19 cellular contexts compared by ENCODE assay signal in the genomic region with DNA sequence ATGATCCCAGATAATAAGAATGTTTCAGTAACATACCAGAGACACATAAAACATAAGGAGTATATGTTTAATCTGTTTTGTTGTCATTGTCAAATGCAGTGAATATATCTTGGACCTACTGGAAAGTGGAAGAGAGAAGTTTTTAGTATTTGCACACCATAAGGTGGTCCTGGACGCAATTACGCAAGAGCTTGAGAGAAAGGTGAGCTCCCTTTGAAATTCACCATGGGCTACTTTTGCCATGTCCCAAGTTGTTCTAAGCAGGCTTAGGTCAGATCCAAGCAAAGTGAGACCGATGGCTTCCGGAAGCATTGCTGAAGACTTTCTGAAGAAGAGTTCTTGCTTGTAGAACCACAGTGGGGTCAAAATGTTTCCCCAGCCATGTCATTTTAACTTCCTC. TPM values are rescaled to one million over a fixed set of nuclear protein-coding genes. Genes with fewer than 3 reads are reported as not detected.
A peak's percentile ranks its signal among the peaks of the same experiment; 100 is the strongest.
DNase-seq lines count a peak whose midpoint lies in the region; ATAC-seq, FAIRE-seq and TF ChIP-seq lines count a peak whose summit lies in the region.
"Had no signal": no experiment of that assay in that cellular context is flagged by ENCODE, and none has a peak within 500 bp of the region (broad histone marks: within the 10 kb centered on the region; RNA-seq: fewer than 3 reads in every experiment).

No MANE protein-coding gene starts in this region.

- FAIRE-seq in GM12891 (lab: Jason Lieb, UNC) = peak; percentile 16
- FAIRE-seq: A204.1, D721Med, G401.6, GM12892, GM18507 had no signal

- H3K9me2 ChIP-seq in hepatocyte (replicated peaks; ENCODE audit: insufficient read depth) = no peaks in the 10 kb centered on the region

- H3K27ac ChIP-seq in hepatocyte (peak overlapping the region; percentile 2), uterus (peak overlapping the region; percentile 4 to 18), mesendoderm (ENCODE audit: low read depth, low read length) (no peak overlapping the region)
- H3K27ac ChIP-seq: C4-2B had no signal

- H3K36me3 Mint-ChIP-seq in activated T-helper 17 cell treated with anti-CD3 and anti-CD28 coated beads, Interleukin-2, amount 50 U/mL, for 72 hours (ENCODE audit: low read depth) = peaks cover 71% of the 10 kb centered on the region

- H3K18ac ChIP-seq in mesendoderm (ENCODE audit: low read length) = no peak overlapping the region

- H4K8ac ChIP-seq in mesendoderm (ENCODE audit: low read depth, low read length) = no peak overlapping the region

- TF ChIP-seq POLR2A in GM12891 (IDR thresholded peaks at IDR 0.05; ENCODE audit: low read depth, low read length) (no peak), uterus (IDR thresholded peaks at IDR 0.05) (no peak)

- H3K4me2 ChIP-seq in hepatocyte = no peak overlapping the region
- no peak overlapping the region for H3K4me2 ChIP-seq in mesendoderm (ENCODE audit: low read length)

- 98% methylated on average over 4 of the region's 4 CpGs for WGBS in hepatocyte (ENCODE audit: low lambda C conversion rate, missing lambda C conversion rate)
- WGBS in mesendoderm (ENCODE audit: extremely low coverage, insufficient coverage, low lambda C conversion rate) = no CpG with 5 or more reads among the region's 4 CpGs

- H2BK15ac ChIP-seq in mesendoderm (replicated peaks; ENCODE audit: low read depth) = no peak overlapping the region

- H3K9ac ChIP-seq in mesendoderm (ENCODE audit: low read length) = no peak overlapping the region

- TF ChIP-seq CTCF in hepatocyte (IDR thresholded peaks at IDR 0.05; ENCODE audit: poor library complexity) = no peak
- TF ChIP-seq CTCF in uterus (IDR thresholded peaks at IDR 0.05) = no peak

- H3K4me3 Mint-ChIP-seq in activated T-helper 17 cell treated with anti-CD3 and anti-CD28 coated beads, Interleukin-2, amount 50 U/mL, for 72 hours = no peak overlapping the region
- H3K4me3 Mint-ChIP-seq: CD4-positive, alpha-beta T cell had no signal

- H3K4me1 Mint-ChIP-seq in activated T-helper 17 cell treated with anti-CD3 and anti-CD28 coated beads, Interleukin-2, amount 50 U/mL, for 72 hours = no peaks in the 10 kb centered on the region

- H3K9me3 Mint-ChIP-seq in activated T-helper 17 cell treated with anti-CD3 and anti-CD28 coated beads, Interleukin-2, amount 50 U/mL, for 72 hours = no peaks in the 10 kb centered on the region
- H3K9me3 Mint-ChIP-seq: CD4-positive, alpha-beta T cell had no signal

- no peaks in the 10 kb centered on the region for H3K79me1 ChIP-seq in mesendoderm (ENCODE audit: low read length)

- no peak for TF ChIP-seq RAD21 in Ishikawa (IDR thresholded peaks at IDR 0.05; ENCODE audit: low read depth)

- no peaks in the 10 kb centered on the region for H3K36me3 ChIP-seq in hepatocyte (replicated peaks; ENCODE audit: insufficient read depth, low read depth)
- H3K36me3 ChIP-seq in uterus = no peaks in the 10 kb centered on the region
- H3K36me3 ChIP-seq in mesendoderm (ENCODE audit: control insufficient read depth, insufficient read depth, low read length) = no peaks in the 10 kb centered on the region

- H2BK5ac ChIP-seq in mesendoderm (ENCODE audit: low read length) = no peak overlapping the region

- H3K79me2 ChIP-seq in hepatocyte = no peaks in the 10 kb centered on the region
- no peaks in the 10 kb centered on the region for H3K79me2 ChIP-seq in mesendoderm (ENCODE audit: control insufficient read depth, insufficient read depth, low read length)

- H3K4me3 ChIP-seq in hepatocyte = no peak overlapping the region
- no peak overlapping the region for H3K4me3 ChIP-seq in uterus
- no peak overlapping the region for H3K4me3 ChIP-seq in mesendoderm (ENCODE audit: low read length)
- H3K4me3 ChIP-seq: HAP-1 had no signal

- TF ChIP-seq EP300 in Ishikawa (IDR thresholded peaks at IDR 0.05; ENCODE audit: borderline replicate concordance) = no peak

- H3K27ac Mint-ChIP-seq in activated T-helper 17 cell treated with anti-CD3 and anti-CD28 coated beads, Interleukin-2, amount 50 U/mL, for 72 hours = no peak overlapping the region
- H3K27ac Mint-ChIP-seq: CD4-positive, alpha-beta T cell had no signal

- no peak overlapping the region for H3K23ac ChIP-seq in mesendoderm (ENCODE audit: low read length)

- intact Hi-C loops in uterus (cut with DNase I; ENCODE audit: low total_unique reads) = no loop called here

- no peak overlapping the region for H2BK120ac ChIP-seq in mesendoderm (ENCODE audit: low read depth, low read length)

- no peak overlapping the region for H4K5ac ChIP-seq in mesendoderm (ENCODE audit: low read length)

- no peak overlapping the region for H3K56ac ChIP-seq in mesendoderm (ENCODE audit: low read length)

- no peak overlapping the region for H3K4ac ChIP-seq in mesendoderm (ENCODE audit: low read depth, low read length)

- no peak overlapping the region for H2AFZ ChIP-seq in hepatocyte

- no peak for DNase-seq in GM12891 (ENCODE audit: insufficient read length, low spot score)
- DNase-seq in hepatocyte (ENCODE audit: low spot score) = no peak
- DNase-seq in uterus = no peak
- DNase-seq in mesendoderm = no peak
- DNase-seq: AML-193; Caco-2; CD4-positive, alpha-beta T cell; GOT3; KBM-7 had no signal

- no peaks in the 10 kb centered on the region for H4K20me1 ChIP-seq in hepatocyte (ENCODE audit: insufficient read depth, poor library complexity, severe bottlenecking)

- no peaks in the 10 kb centered on the region for H3K27me3 Mint-ChIP-seq in activated T-helper 17 cell treated with anti-CD3 and anti-CD28 coated beads, Interleukin-2, amount 50 U/mL, for 72 hours
- H3K27me3 Mint-ChIP-seq: CD4-positive, alpha-beta T cell had no signal

- H2AK5ac ChIP-seq in mesendoderm (ENCODE audit: low read length) = no peak overlapping the region

- H3K27me3 ChIP-seq in hepatocyte (no peaks in the 10 kb centered on the region), uterus (no peaks in the 10 kb centered on the region), mesendoderm (ENCODE audit: insufficient read depth, low read length, poor library complexity) (no peaks in the 10 kb centered on the region)

- no peaks in the 10 kb centered on the region for H3K4me1 ChIP-seq in hepatocyte (ENCODE audit: insufficient read depth)
- H3K4me1 ChIP-seq in uterus = no peaks in the 10 kb centered on the region
- H3K4me1 ChIP-seq in mesendoderm (ENCODE audit: control insufficient read depth, low read depth, low read length) = no peaks in the 10 kb centered on the region
- H3K4me1 ChIP-seq: Caco-2 had no signal

- H3K9me3 ChIP-seq in hepatocyte (ENCODE audit: low read depth) (no peaks in the 10 kb centered on the region), uterus (no peaks in the 10 kb centered on the region)
- H3K9me3 ChIP-seq: Caco-2, HAP-1 had no signal

- ATAC-seq in activated T-helper 17 cell treated with anti-CD3 and anti-CD28 coated beads, Interleukin-2, amount 50 U/mL, for 72 hours (replicated peaks) = no peak
- no peak for ATAC-seq in GM18517 (IDR thresholded peaks at IDR 0.05; ENCODE audit: unreplicated experiment)

TF ChIP-seq in GM12891, 5 proteins besides CTCF, POLR2A, EP300 and RAD21:
- no peak for TF ChIP-seq POLR2AphosphoS5 (IDR thresholded peaks at IDR 0.05; ENCODE audit: low read depth, low read length)
- TF ChIP-seq PAX5 (IDR thresholded peaks at IDR 0.05; ENCODE audit: insufficient read depth, low read length, severe bottlenecking) = no peak
- no peak for TF ChIP-seq SPI1 (IDR thresholded peaks at IDR 0.05; ENCODE audit: low read depth, low read length)
- no peak for TF ChIP-seq TAF1 (IDR thresholded peaks at IDR 0.05; ENCODE audit: low read depth, low read length)
- TF ChIP-seq POU2F2 (IDR thresholded peaks at IDR 0.05; ENCODE audit: low read depth, low read length) = no peak
TF ChIP-seq in GM12891: peak in this region for 0.

TF ChIP-seq in Ishikawa, 13 proteins besides CTCF, POLR2A, EP300 and RAD21:
- TF ChIP-seq YY1 (IDR thresholded peaks at IDR 0.05; ENCODE audit: low read depth) (no peak), CEBPB (IDR thresholded peaks at IDR 0.05) (peak; percentile 67)

RNA-seq across cellular contexts. Expression of a gene that starts 30.8 kb away (rescaled TPM):
- 11,370 TPM for polyA plus RNA-seq in GM12891 (2012; ENCODE audit: low read depth, missing spikeins)
- total RNA-seq in hepatocyte (1,119 and 1,301 TPM in 2 replicates), uterus (1,000 to 10,000 TPM in 3 of 4 donors, 100 to 1,000 TPM in 1; 716 to 2,917 (median 2,308) TPM)
- polyA plus RNA-seq in hepatocyte = 1,011 and 1,060 TPM in 2 replicates
- polyA plus RNA-seq in mesendoderm (2013, experiment 1 of 2) = 10,990 TPM
- 10,919 TPM for polyA plus RNA-seq in mesendoderm (2013, experiment 2 of 2)
- total RNA-seq in activated T-helper 17 cell treated with anti-CD3 and anti-CD28 coated beads, Interleukin-2, amount 50 U/mL, for 72 hours = 1,000 to 10,000 TPM; 2,880 to 3,993 TPM

RNA-seq across cellular contexts. Expression of a gene that starts 55.6 kb away (rescaled TPM):
- polyA plus RNA-seq in GM12891 (2012; ENCODE audit: low read depth, missing spikeins) = 16.6 TPM
- total RNA-seq in hepatocyte = 10.7 and 19.9 TPM in 2 replicates
- 18.8 and 22.0 TPM in 2 replicates for polyA plus RNA-seq in hepatocyte
- 10 to 100 TPM in 3 of 4 donors, 1 to 10 TPM in 1; 8.5 to 25.1 (median 15.5) TPM for total RNA-seq in uterus
- 12.9 TPM for polyA plus RNA-seq in mesendoderm (2013, experiment 1 of 2)
- polyA plus RNA-seq in mesendoderm (2013, experiment 2 of 2) = 12.5 TPM
- total RNA-seq in activated T-helper 17 cell treated with anti-CD3 and anti-CD28 coated beads, Interleukin-2, amount 50 U/mL, for 72 hours = 10 to 100 TPM; 26.1 to 27.3 TPM
